ENCODE assay signal across 14 cellular contexts in genomic region chr7:118517275-118517674, GRCh38.
"Had no signal": no experiment of that assay in that cellular context is flagged by ENCODE, and none has a peak within 500 bp of the region (broad histone marks: within the 10 kb centered on the region; RNA-seq: fewer than 3 reads in every experiment).

No MANE protein-coding gene starts in this region.

- H3K27me3 Mint-ChIP-seq: activated B cell treated with CpG ODN at 0.5 μM for 24 hours; activated CD4-positive, alpha-beta T cell treated with anti-CD3 and anti-CD28 coated beads, Interleukin-2, amount 10 ng/mL, durations not matched to agents 24 days and 14 days; activated naive CD8-positive, alpha-beta T cell treated with anti-CD3 and anti-CD28 coated beads for 36 hours had no signal

- H3K4me1 ChIP-seq: psoas muscle, uterus had no signal

- H3K27ac ChIP-seq: psoas muscle, uterus had no signal

- H3K4me3 ChIP-seq: lung, psoas muscle, uterus had no signal

- H3K9me3 ChIP-seq: psoas muscle, uterus had no signal

- H3K27ac Mint-ChIP-seq: activated B cell treated with CpG ODN at 0.5 μM for 24 hours; activated CD4-positive, alpha-beta T cell treated with anti-CD3 and anti-CD28 coated beads, Interleukin-2, amount 10 ng/mL, durations not matched to agents 24 days and 14 days; activated naive CD8-positive, alpha-beta T cell treated with anti-CD3 and anti-CD28 coated beads for 36 hours; endodermal cell; T-helper 2 cell treated with Interferon-gamma antibody and Interleukin-4, amounts not matched to agents 5 μg/mL and 100 μg/mL, for 36 hours had no signal

- H3K36me3 Mint-ChIP-seq: activated naive CD8-positive, alpha-beta T cell treated with anti-CD3 and anti-CD28 coated beads for 36 hours had no signal

- H3K9me3 Mint-ChIP-seq: activated B cell treated with CpG ODN at 0.5 μM for 24 hours; activated CD4-positive, alpha-beta T cell treated with anti-CD3 and anti-CD28 coated beads, Interleukin-2, amount 10 ng/mL, durations not matched to agents 24 days and 14 days; activated naive CD8-positive, alpha-beta T cell treated with anti-CD3 and anti-CD28 coated beads for 36 hours; endodermal cell; neural crest cell; T-helper 2 cell treated with Interferon-gamma antibody and Interleukin-4, amounts not matched to agents 5 μg/mL and 100 μg/mL, for 36 hours had no signal

- H3K4me1 Mint-ChIP-seq: activated B cell treated with CpG ODN at 0.5 μM for 24 hours; activated CD4-positive, alpha-beta T cell treated with anti-CD3 and anti-CD28 coated beads, Interleukin-2, amount 10 ng/mL, durations not matched to agents 24 days and 14 days; activated naive CD8-positive, alpha-beta T cell treated with anti-CD3 and anti-CD28 coated beads for 36 hours; endodermal cell; neural crest cell had no signal

- H3K36me3 ChIP-seq: uterus had no signal

- H3K27me3 ChIP-seq: uterus had no signal

- H3K4me3 Mint-ChIP-seq: activated B cell treated with CpG ODN at 0.5 μM for 24 hours; activated CD4-positive, alpha-beta T cell treated with anti-CD3 and anti-CD28 coated beads, Interleukin-2, amount 10 ng/mL, durations not matched to agents 24 days and 14 days; activated naive CD8-positive, alpha-beta T cell treated with anti-CD3 and anti-CD28 coated beads for 36 hours; endodermal cell; neural crest cell; T-helper 2 cell treated with Interferon-gamma antibody and Interleukin-4, amounts not matched to agents 5 μg/mL and 100 μg/mL, for 36 hours had no signal

- DNase-seq: activated B cell treated with CpG ODN at 0.5 μM for 24 hours; activated CD4-positive, alpha-beta T cell treated with anti-CD3 and anti-CD28 coated beads, Interleukin-2, amount 10 ng/mL, durations not matched to agents 24 days and 14 days; activated gamma-delta T cell treated with Interleukin-2 at 50 U/mL for 16 hours; activated naive CD8-positive, alpha-beta T cell treated with anti-CD3 and anti-CD28 coated beads for 36 hours; amygdala; dermis blood vessel endothelial cell; endodermal cell; hypothalamus; psoas muscle; stimulated activated CD4-positive, alpha-beta T cell treated with anti-CD3 and anti-CD28 coated beads, Interleukin-1b, Interleukin-23, amount 100 ng/mL, for 48 hours; uterus had no signal
